In the genomic region with DNA sequence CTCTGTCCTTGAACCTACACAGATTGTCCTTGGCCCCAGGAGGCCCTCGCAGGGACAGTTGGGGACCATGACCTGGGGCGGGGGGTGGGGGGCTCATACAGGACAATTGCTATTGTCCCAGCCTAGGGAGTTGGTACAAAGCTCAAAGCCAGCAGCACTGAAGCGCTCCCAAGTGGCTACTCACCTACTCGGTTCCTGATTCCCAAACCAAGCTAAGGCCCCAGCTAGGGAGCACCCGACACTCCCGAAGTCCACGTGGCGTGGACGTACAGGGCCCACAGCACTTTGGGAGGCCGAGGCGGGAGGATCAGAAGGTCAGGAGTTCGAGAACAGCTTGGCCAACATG, we compare ENCODE assay signal across 15 cellular contexts.
DNase-seq lines count a peak whose midpoint lies in the region; ATAC-seq, FAIRE-seq and TF ChIP-seq lines count a peak whose summit lies in the region.
"Had no signal": no experiment of that assay in that cellular context is flagged by ENCODE, and none has a peak within 500 bp of the region (broad histone marks: within the 10 kb centered on the region; RNA-seq: fewer than 3 reads in every experiment).

No MANE protein-coding gene starts in this region.

- peaks cover 0 to 24% (median 0%) of the 10 kb centered on the region in 11 experiments; a peak in 5 of 22 replicates for H4K20me1 ChIP-seq in BLaER1 treated with 17β-estradiol and CSF1 and Interleukin-3, amounts not matched to agents 10 nM and 100 nM
- H4K20me1 ChIP-seq in astrocyte (ENCODE audit: insufficient read depth, low read length) (peaks cover 9% of the 10 kb centered on the region), keratinocyte (ENCODE audit: control insufficient read depth, extremely low read depth, insufficient read depth, low read length) (no peaks in the 10 kb centered on the region)

- intact Hi-C loops in CD4-positive, alpha-beta memory T cell (cut with micrococcal nuclease), result no loop called here

- peak overlapping the region in 1 of 11 experiments; percentile 51; a peak in 1 of 22 replicates for H3K27ac ChIP-seq in BLaER1 treated with 17β-estradiol and CSF1 and Interleukin-3, amounts not matched to agents 10 nM and 100 nM
- H3K27ac ChIP-seq in astrocyte (ENCODE audit: low read depth, low read length) (no peak overlapping the region), keratinocyte (ENCODE audit: control insufficient read depth, insufficient read depth, low read length) (peak overlapping the region; percentile 67)
- no peak overlapping the region for H3K27ac ChIP-seq in CD4-positive, alpha-beta memory T cell (ENCODE audit: low read depth, low read length)
- H3K27ac ChIP-seq: C4-2B had no signal

- POLR2A ChIA-PET in CD4-positive, alpha-beta memory T cell (lab: Charles Lee; ENCODE audit: partially characterized antibody), result no interaction called here

- H2AFZ ChIP-seq in astrocyte (ENCODE audit: low read depth, low read length) (no peak overlapping the region), keratinocyte (ENCODE audit: control insufficient read depth, low read length) (no peak overlapping the region)

- ATAC-seq in left lobe of liver (no peak), GM21526 (IDR thresholded peaks at IDR 0.05; ENCODE audit: low FRiP score, unreplicated experiment) (no peak)
- ATAC-seq: CD8-positive, alpha-beta T cell had no signal

- H3K27me3 ChIP-seq in BLaER1 treated with 17β-estradiol and CSF1 and Interleukin-3, amounts not matched to agents 10 nM and 100 nM, result peaks cover 0 to 57% (median 6%) of the 10 kb centered on the region in 11 experiments; a peak in 11 of 22 replicates
- H3K27me3 ChIP-seq in astrocyte (ENCODE audit: insufficient read depth, low read length), result peaks cover 3% of the 10 kb centered on the region
- H3K27me3 ChIP-seq in keratinocyte (ENCODE audit: control insufficient read depth, extremely low read depth, insufficient read depth, low read length), result no peaks in the 10 kb centered on the region
- H3K27me3 ChIP-seq in CD4-positive, alpha-beta memory T cell (ENCODE audit: insufficient read depth, low read length), result no peaks in the 10 kb centered on the region

- H3K4me1 Mint-ChIP-seq in astrocyte (ENCODE audit: low read depth, unreplicated experiment) (peaks cover 26% of the 10 kb centered on the region), type B pancreatic cell (ENCODE audit: unreplicated experiment) (peaks cover 71% of the 10 kb centered on the region)
- no peaks in the 10 kb centered on the region for H3K4me1 Mint-ChIP-seq in CD4-positive, alpha-beta memory T cell

- DNase-seq in astrocyte (ENCODE audit: low read depth) (no peak), keratinocyte (ENCODE audit: low read depth, low spot score) (no peak), type B pancreatic cell (ENCODE audit: extremely low spot score, unreplicated experiment) (no peak), left lobe of liver (ENCODE audit: low spot score) (no peak)
- DNase-seq in CD4-positive, alpha-beta memory T cell, result no peak
- DNase-seq: CD8-positive, alpha-beta T cell; COR-L47; DND-41; GDM1; HCEC 1CT had no signal

- H3K9me1 ChIP-seq in keratinocyte (ENCODE audit: control insufficient read depth, extremely low read depth, insufficient read depth, low read length), result peaks cover 8% of the 10 kb centered on the region

- H3K9ac ChIP-seq in BLaER1 treated with 17β-estradiol and CSF1 and Interleukin-3, amounts not matched to agents 10 nM and 100 nM, result peak overlapping the region in 1 of 11 experiments; percentile 53; a peak in 1 of 22 replicates
- H3K9ac ChIP-seq in astrocyte (ENCODE audit: low read length) (no peak overlapping the region), keratinocyte (ENCODE audit: control insufficient read depth, extremely low read depth, insufficient read depth, low read length) (peak overlapping the region; percentile 54)

- H3K4me1 ChIP-seq in BLaER1 treated with 17β-estradiol and CSF1 and Interleukin-3, amounts not matched to agents 10 nM and 100 nM, result peaks cover 32 to 99% (median 82%) of the 10 kb centered on the region in 10 experiments
- H3K4me1 ChIP-seq in astrocyte (ENCODE audit: insufficient read depth, low read length), result peaks cover 13% of the 10 kb centered on the region
- H3K4me1 ChIP-seq in keratinocyte (ENCODE audit: control insufficient read depth, extremely low read depth, insufficient read depth, low read length), result peaks cover 58% of the 10 kb centered on the region
- no peaks in the 10 kb centered on the region for H3K4me1 ChIP-seq in CD4-positive, alpha-beta memory T cell (ENCODE audit: insufficient read depth, low read length)

- FAIRE-seq in astrocyte (lab: Jason Lieb, UNC) (no peak), keratinocyte (lab: Jason Lieb, UNC) (no peak)
- FAIRE-seq: GM12892 had no signal

- no peak overlapping the region for H3K4me3 ChIP-seq in BLaER1 treated with 17β-estradiol and CSF1 and Interleukin-3, amounts not matched to agents 10 nM and 100 nM
- H3K4me3 ChIP-seq in astrocyte (ENCODE audit: insufficient read depth, low read depth, low read length), result no peak overlapping the region
- no peak overlapping the region for H3K4me3 ChIP-seq in keratinocyte (ENCODE audit: control insufficient read depth in 2 of 3, extremely low read depth in 1 of 3, insufficient read depth in 2 of 3, low read depth in 1 of 3, low read length in 3 of 3)
- no peak overlapping the region for H3K4me3 ChIP-seq in CD4-positive, alpha-beta memory T cell (ENCODE audit: low read length in 2 of 2)

- H3K79me2 ChIP-seq in astrocyte (ENCODE audit: insufficient read depth, low read length), result no peaks in the 10 kb centered on the region
- peaks cover 29% of the 10 kb centered on the region for H3K79me2 ChIP-seq in keratinocyte (ENCODE audit: control insufficient read depth, insufficient read depth, low read length)

- H3K4me3 Mint-ChIP-seq in astrocyte (ENCODE audit: unreplicated experiment), result no peak overlapping the region
- no peak overlapping the region for H3K4me3 Mint-ChIP-seq in type B pancreatic cell
- no peak overlapping the region for H3K4me3 Mint-ChIP-seq in CD4-positive, alpha-beta memory T cell
- H3K4me3 Mint-ChIP-seq: CD8-positive, alpha-beta T cell had no signal

- H3K27me3 Mint-ChIP-seq in astrocyte (ENCODE audit: low read depth, unreplicated experiment), result no peaks in the 10 kb centered on the region
- peaks cover 17% of the 10 kb centered on the region for H3K27me3 Mint-ChIP-seq in type B pancreatic cell
- H3K27me3 Mint-ChIP-seq in CD4-positive, alpha-beta memory T cell, result peaks cover 6 to 7% of the 10 kb centered on the region in 2 donors

- H3K27ac Mint-ChIP-seq in astrocyte (ENCODE audit: unreplicated experiment), result no peak overlapping the region
- peak overlapping the region; percentile 99 for H3K27ac Mint-ChIP-seq in type B pancreatic cell
- H3K27ac Mint-ChIP-seq in CD4-positive, alpha-beta memory T cell, result no peak overlapping the region
- H3K27ac Mint-ChIP-seq: CD8-positive, alpha-beta T cell had no signal

- dilution Hi-C loops in keratinocyte (cut with MboI; ENCODE audit: extremely low pct_ligation_motif_present, low sequenced_read_pairs), result no loop called here

- CTCF ChIA-PET in CD4-positive, alpha-beta memory T cell (lab: Charles Lee; ENCODE audit: partially characterized antibody), result no interaction called here

- H3K9me3 ChIP-seq in BLaER1 treated with 17β-estradiol and CSF1 and Interleukin-3, amounts not matched to agents 10 nM and 100 nM (replicated peaks in 1 of 11), result no peaks in the 10 kb centered on the region
- H3K9me3 ChIP-seq in astrocyte (ENCODE audit: insufficient read depth, low read depth, low read length), result no peaks in the 10 kb centered on the region
- H3K9me3 ChIP-seq in keratinocyte (ENCODE audit: control insufficient read depth, low read depth, low read length), result no peaks in the 10 kb centered on the region
- H3K9me3 ChIP-seq in CD4-positive, alpha-beta memory T cell (ENCODE audit: control insufficient read depth in 1 of 2, low read length in 2 of 2), result no peaks in the 10 kb centered on the region

- H3K4me2 ChIP-seq in BLaER1 treated with 17β-estradiol and CSF1 and Interleukin-3, amounts not matched to agents 10 nM and 100 nM, result peak overlapping the region; percentile 66 to 93 (median 86); a peak in 20 of 22 replicates
- peak overlapping the region; percentile 41 for H3K4me2 ChIP-seq in astrocyte (ENCODE audit: low read length)
- H3K4me2 ChIP-seq in keratinocyte (ENCODE audit: control insufficient read depth, extremely low read depth, insufficient read depth, low read depth, low read length), result no peak overlapping the region

- H3K36me3 ChIP-seq in BLaER1 treated with 17β-estradiol and CSF1 and Interleukin-3, amounts not matched to agents 10 nM and 100 nM, result peaks cover 0 to 2% (median 0%) of the 10 kb centered on the region in 11 experiments; a peak in 1 of 22 replicates
- no peaks in the 10 kb centered on the region for H3K36me3 ChIP-seq in astrocyte (ENCODE audit: insufficient read depth, low read length)
- peaks cover 13 to 16% of the 10 kb centered on the region in 2 experiments for H3K36me3 ChIP-seq in keratinocyte (ENCODE audit: control insufficient read depth in 2 of 2, extremely low read depth in 1 of 2, insufficient read depth in 2 of 2, low read length in 2 of 2)
- no peaks in the 10 kb centered on the region for H3K36me3 ChIP-seq in CD4-positive, alpha-beta memory T cell (ENCODE audit: insufficient read depth, low read length)

- TF ChIP-seq CTCF in astrocyte (IDR thresholded peaks at IDR 0.05; ENCODE audit: insufficient read depth, low read depth, low read length) (no peak), keratinocyte (optimal IDR thresholded peaks at IDR 0.05 in 1 of 3, IDR thresholded peaks at IDR 0.05 in 1 of 3, conservative IDR thresholded peaks at IDR 0.05 in 1 of 3; ENCODE audit: extremely low read depth in 1 of 3, insufficient read depth in 2 of 3, low read length in 3 of 3) (no peak), type B pancreatic cell (conservative IDR thresholded peaks at IDR 0.05) (no peak)

- H3K36me3 Mint-ChIP-seq in astrocyte (ENCODE audit: low read depth, unreplicated experiment) (peaks cover 10% of the 10 kb centered on the region), type B pancreatic cell (peaks cover 10% of the 10 kb centered on the region)
- no peaks in the 10 kb centered on the region for H3K36me3 Mint-ChIP-seq in CD4-positive, alpha-beta memory T cell
- H3K36me3 Mint-ChIP-seq: CD8-positive, alpha-beta T cell had no signal

- no peaks in the 10 kb centered on the region for H3K9me3 Mint-ChIP-seq in astrocyte (ENCODE audit: unreplicated experiment)
- H3K9me3 Mint-ChIP-seq in type B pancreatic cell, result no peaks in the 10 kb centered on the region
- H3K9me3 Mint-ChIP-seq in CD4-positive, alpha-beta memory T cell, result no peaks in the 10 kb centered on the region
- H3K9me3 Mint-ChIP-seq: CD8-positive, alpha-beta T cell; HFFc6 had no signal
